8 cellular contexts compared by ENCODE assay signal in the genomic region with DNA sequence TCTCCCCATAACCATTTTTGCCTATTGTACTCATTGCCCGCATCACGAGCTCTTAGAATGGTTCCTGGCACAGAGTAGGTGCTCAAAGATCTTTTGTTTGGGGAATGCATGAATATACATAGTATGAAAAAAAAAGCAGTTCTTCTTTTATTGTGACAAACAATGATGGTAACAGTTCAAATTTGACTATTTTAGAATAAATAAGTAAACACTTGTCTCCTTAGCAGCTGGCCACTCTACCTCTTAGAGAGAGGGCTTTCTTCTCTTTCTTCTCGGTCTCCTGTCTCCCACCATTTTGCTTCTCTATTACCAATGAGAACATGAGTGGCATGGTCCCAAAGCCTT. TPM values are rescaled to one million over a fixed set of nuclear protein-coding genes. Genes with fewer than 3 reads are reported as not detected.
DNase-seq lines count a peak whose midpoint lies in the region; ATAC-seq and TF ChIP-seq lines count a peak whose summit lies in the region.

No MANE protein-coding gene starts in this region.

- H3K9me3 Mint-ChIP-seq in activated naive CD4-positive, alpha-beta T cell treated with anti-CD3 and anti-CD28 coated beads, Interleukin-2, amount 50 U/mL, for 24 hours = no peaks in the 10 kb centered on the region
- H3K9me3 Mint-ChIP-seq in chondrocyte (ENCODE audit: low read depth) = no peaks in the 10 kb centered on the region
- H3K9me3 Mint-ChIP-seq in naive thymus-derived CD8-positive, alpha-beta T cell = no peaks in the 10 kb centered on the region

- ATAC-seq in HG03520 (IDR thresholded peaks at IDR 0.05; ENCODE audit: unreplicated experiment) (peak; percentile 4), HG03457 (IDR thresholded peaks at IDR 0.05; ENCODE audit: unreplicated experiment) (no peak)
- ATAC-seq in naive thymus-derived CD8-positive, alpha-beta T cell = peak; percentile 3 to 12

- TF ChIP-seq CTCF in chondrocyte (IDR thresholded peaks at IDR 0.05) = no peak

- DNase-seq in activated naive CD4-positive, alpha-beta T cell treated with anti-CD3 and anti-CD28 coated beads, Interleukin-2, amount 50 U/mL, for 16 hours = no peak
- DNase-seq in chondrocyte (ENCODE audit: low spot score) (no peak), epidermal melanocyte (ENCODE audit: insufficient read length, low spot score) (no peak), NCI-H446 treated with DMSO at 0.1 percent for 48 hours (lab: John Stamatoyannopoulos, UW) (no peak)
- DNase-seq in naive thymus-derived CD8-positive, alpha-beta T cell = no peak

- peaks cover 51% of the 10 kb centered on the region for H3K4me1 Mint-ChIP-seq in activated naive CD4-positive, alpha-beta T cell treated with anti-CD3 and anti-CD28 coated beads, Interleukin-2, amount 50 U/mL, for 24 hours
- H3K4me1 Mint-ChIP-seq in chondrocyte (ENCODE audit: low read depth) = peaks cover 5% of the 10 kb centered on the region
- H3K4me1 Mint-ChIP-seq in naive thymus-derived CD8-positive, alpha-beta T cell = peaks cover 10 to 45% (median 33%) of the 10 kb centered on the region in 4 donors

- peak overlapping the region; percentile 85 for H3K4me3 Mint-ChIP-seq in activated naive CD4-positive, alpha-beta T cell treated with anti-CD3 and anti-CD28 coated beads, Interleukin-2, amount 50 U/mL, for 24 hours
- peak overlapping the region; percentile 62 for H3K4me3 Mint-ChIP-seq in chondrocyte (ENCODE audit: unreplicated experiment)
- peak overlapping the region; percentile 77 to 96 (median 92) for H3K4me3 Mint-ChIP-seq in naive thymus-derived CD8-positive, alpha-beta T cell

- peak overlapping the region; percentile 48 for H3K27ac Mint-ChIP-seq in activated naive CD4-positive, alpha-beta T cell treated with anti-CD3 and anti-CD28 coated beads, Interleukin-2, amount 50 U/mL, for 24 hours
- H3K27ac Mint-ChIP-seq in chondrocyte (ENCODE audit: unreplicated experiment) = no peak overlapping the region
- H3K27ac Mint-ChIP-seq in naive thymus-derived CD8-positive, alpha-beta T cell = peak overlapping the region; percentile 45 to 94 (median 88)

- POLR2A ChIA-PET in naive thymus-derived CD8-positive, alpha-beta T cell (lab: Charles Lee) = interaction anchor here (0.6 to 3.1 kb wide), 5 partner anchors 367 to 1709 kb away, joined by 3 to 16 read pairs (median 4); partner anchors contain the start of genes CLN5, FBXL3, MYCBP2 and RBM26

- H3K36me3 Mint-ChIP-seq in activated naive CD4-positive, alpha-beta T cell treated with anti-CD3 and anti-CD28 coated beads, Interleukin-2, amount 50 U/mL, for 24 hours = no peaks in the 10 kb centered on the region
- H3K36me3 Mint-ChIP-seq in chondrocyte (ENCODE audit: low read depth) = no peaks in the 10 kb centered on the region
- peaks cover 0 to 4% (median 0%) of the 10 kb centered on the region in 3 donors for H3K36me3 Mint-ChIP-seq in naive thymus-derived CD8-positive, alpha-beta T cell

- H3K27me3 Mint-ChIP-seq in activated naive CD4-positive, alpha-beta T cell treated with anti-CD3 and anti-CD28 coated beads, Interleukin-2, amount 50 U/mL, for 24 hours = no peaks in the 10 kb centered on the region
- H3K27me3 Mint-ChIP-seq in chondrocyte (ENCODE audit: low read depth) = peaks cover 44% of the 10 kb centered on the region
- H3K27me3 Mint-ChIP-seq in naive thymus-derived CD8-positive, alpha-beta T cell = no peaks in the 10 kb centered on the region

RNA-seq across cellular contexts. Expression of gene SLAIN1, which starts 0.7 kb away (rescaled TPM):
- 0.31 to 0.82 TPM (median 0.69 TPM) in 3 replicates for total RNA-seq in chondrocyte
- 10 to 100 TPM; 52.7 to 61.4 TPM for total RNA-seq in naive thymus-derived CD8-positive, alpha-beta T cell
- 10 to 100 TPM; 25.8 to 51.7 (median 48.4) TPM for polyA plus RNA-seq in naive thymus-derived CD8-positive, alpha-beta T cell

Comparison
In these comparisons a context has a peak if more than half of its experiments do, and no peak if none do; other contexts are left out.
1. RNA of gene SLAIN1, which starts 0.7 kb away (total RNA-seq): 52.7 to 61.4 TPM in naive thymus-derived CD8-positive, alpha-beta T cell; 0.31 to 0.82 TPM in chondrocyte; every median in the first group is over 10 times any median in the second.
2. Peak in every context shown above with its lines, with median percentiles within 50 percentile points of each other: H3K4me3 Mint-ChIP-seq.